Comparison of ENCODE assay signal across 11 cellular contexts in the genomic region with DNA sequence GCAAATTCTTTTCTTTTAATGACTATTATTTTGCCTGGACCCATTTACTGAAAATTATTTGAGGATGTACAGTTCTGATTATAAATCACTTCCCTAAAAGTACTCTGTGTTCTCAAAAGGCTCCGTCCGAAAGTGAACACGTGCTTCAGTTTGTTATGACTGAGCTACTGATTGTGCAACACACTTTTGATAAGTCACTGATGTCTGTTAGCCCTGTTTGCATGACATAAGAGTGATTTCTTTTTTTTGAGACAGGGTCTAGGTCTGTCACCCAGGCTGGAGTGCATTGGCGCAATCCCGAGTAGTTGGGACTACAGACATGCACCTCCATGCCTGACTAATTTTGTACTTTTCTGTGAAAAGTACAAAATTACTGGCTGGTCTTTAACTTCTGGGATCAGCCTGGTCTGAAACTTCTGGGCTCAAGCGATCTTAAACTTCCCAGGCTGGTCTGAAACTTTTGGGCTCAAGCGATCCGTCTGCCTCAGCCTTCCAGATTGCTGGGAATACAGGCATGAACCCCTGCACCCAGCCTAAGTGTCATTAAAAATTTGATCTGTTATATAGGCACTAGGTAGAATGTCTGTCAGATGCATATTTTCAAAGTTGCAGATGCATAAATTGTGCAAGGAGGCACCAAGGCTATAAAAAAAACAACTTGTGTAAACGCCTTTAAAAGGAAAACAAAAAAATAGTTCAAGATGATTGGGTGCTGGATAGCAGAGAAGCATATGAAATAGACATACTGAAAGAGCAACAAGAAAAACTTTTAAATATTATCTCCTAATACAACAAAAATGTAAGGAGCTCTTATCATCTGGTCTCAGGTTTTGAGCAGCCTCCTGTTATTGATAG.
DNase-seq lines count a peak whose midpoint lies in the region; ATAC-seq and TF ChIP-seq lines count a peak whose summit lies in the region.
"Had no signal": no experiment of that assay in that cellular context is flagged by ENCODE, and none has a peak within 500 bp of the region (broad histone marks: within the 10 kb centered on the region; RNA-seq: fewer than 3 reads in every experiment).

No MANE protein-coding gene starts in this region.

- H3K9me3 ChIP-seq in CD8-positive, alpha-beta memory T cell (ENCODE audit: low read length), result no peaks in the 10 kb centered on the region
- H3K9me3 ChIP-seq: thoracic aorta had no signal

- no peak overlapping the region for H3K27ac ChIP-seq in CD8-positive, alpha-beta memory T cell (ENCODE audit: low read depth, low read length)

- H3K36me3 ChIP-seq in CD8-positive, alpha-beta memory T cell (ENCODE audit: insufficient read depth, low read length), result no peaks in the 10 kb centered on the region
- H3K36me3 ChIP-seq: thoracic aorta had no signal

- H3K27ac Mint-ChIP-seq in CD8-positive, alpha-beta memory T cell, result no peak overlapping the region
- no peak overlapping the region for H3K27ac Mint-ChIP-seq in activated CD4-positive, alpha-beta T cell treated with anti-CD3 and anti-CD28 coated beads for 36 hours
- no peak overlapping the region for H3K27ac Mint-ChIP-seq in immature natural killer cell

- CTCF ChIA-PET in CD8-positive, alpha-beta memory T cell (lab: Charles Lee), result no interaction called here
- CTCF ChIA-PET in activated CD4-positive, alpha-beta T cell treated with anti-CD3 and anti-CD28 coated beads for 36 hours (lab: Charles Lee), result interaction anchor here (0.6 kb wide), 1 partner anchor 1626 kb away, joined by 4 read pairs; no protein-coding TSS in a partner anchor

- intact Hi-C loops in activated CD4-positive, alpha-beta T cell treated with anti-CD3 and anti-CD28 coated beads for 36 hours (cut with DNase I, micrococcal nuclease), result no loop called here

- H3K4me1 ChIP-seq in CD8-positive, alpha-beta memory T cell (ENCODE audit: insufficient read depth, low read length), result no peaks in the 10 kb centered on the region

- TF ChIP-seq CTCF in fibroblast of mammary gland (conservative IDR thresholded peaks at IDR 0.05; ENCODE audit: control insufficient read depth, insufficient read depth, low read depth, low read length) (no peak), omental fat pad (IDR thresholded peaks at IDR 0.05) (no peak)

- H3K36me3 Mint-ChIP-seq in CD8-positive, alpha-beta memory T cell, result no peaks in the 10 kb centered on the region
- H3K36me3 Mint-ChIP-seq in activated CD4-positive, alpha-beta T cell treated with anti-CD3 and anti-CD28 coated beads for 36 hours (ENCODE audit: low read depth), result no peaks in the 10 kb centered on the region
- H3K36me3 Mint-ChIP-seq in immature natural killer cell, result no peaks in the 10 kb centered on the region

- H3K9me3 Mint-ChIP-seq in CD8-positive, alpha-beta memory T cell, result no peaks in the 10 kb centered on the region
- H3K9me3 Mint-ChIP-seq in activated CD4-positive, alpha-beta T cell treated with anti-CD3 and anti-CD28 coated beads for 36 hours (ENCODE audit: low read depth), result no peaks in the 10 kb centered on the region
- H3K9me3 Mint-ChIP-seq in immature natural killer cell, result peaks cover 0 to 2% (median 0%) of the 10 kb centered on the region in 6 donors

- no peaks in the 10 kb centered on the region for H3K4me1 Mint-ChIP-seq in CD8-positive, alpha-beta memory T cell
- H3K4me1 Mint-ChIP-seq in activated CD4-positive, alpha-beta T cell treated with anti-CD3 and anti-CD28 coated beads for 36 hours, result no peaks in the 10 kb centered on the region
- H3K4me1 Mint-ChIP-seq in immature natural killer cell, result no peaks in the 10 kb centered on the region

- ATAC-seq in omental fat pad (ENCODE audit: low FRiP score), result peak; percentile 84
- ATAC-seq in activated CD4-positive, alpha-beta T cell treated with anti-CD3 and anti-CD28 coated beads for 36 hours, result no peak

- no peak overlapping the region for H3K4me3 ChIP-seq in fibroblast of mammary gland (ENCODE audit: control insufficient read depth, low read depth, low read length)
- H3K4me3 ChIP-seq in CD8-positive, alpha-beta memory T cell (ENCODE audit: low read length), result no peak overlapping the region
- H3K4me3 ChIP-seq: thoracic aorta had no signal

- no peak overlapping the region for H3K4me3 Mint-ChIP-seq in CD8-positive, alpha-beta memory T cell
- no peak overlapping the region for H3K4me3 Mint-ChIP-seq in activated CD4-positive, alpha-beta T cell treated with anti-CD3 and anti-CD28 coated beads for 36 hours
- no peak overlapping the region for H3K4me3 Mint-ChIP-seq in immature natural killer cell

- POLR2A ChIA-PET in CD8-positive, alpha-beta memory T cell (lab: Charles Lee), result no interaction called here
- POLR2A ChIA-PET in activated CD4-positive, alpha-beta T cell treated with anti-CD3 and anti-CD28 coated beads for 36 hours (lab: Charles Lee), result no interaction called here

- H3K27me3 Mint-ChIP-seq in CD8-positive, alpha-beta memory T cell, result peaks cover 7 to 24% of the 10 kb centered on the region in 2 donors
- H3K27me3 Mint-ChIP-seq in activated CD4-positive, alpha-beta T cell treated with anti-CD3 and anti-CD28 coated beads for 36 hours, result peaks cover 7% of the 10 kb centered on the region
- H3K27me3 Mint-ChIP-seq in immature natural killer cell (ENCODE audit: low read depth in 3 of 3), result peaks cover 2 to 11% (median 5%) of the 10 kb centered on the region in 3 donors

- peak; percentile 36 for DNase-seq in AG08395 (ENCODE audit: low spot score)
- DNase-seq in MV-4-11 (lab: John Stamatoyannopoulos, UW), result peak; percentile 94
- peak; percentile 94 for DNase-seq in fibroblast of mammary gland (ENCODE audit: low read depth)
- DNase-seq in omental fat pad (ENCODE audit: low spot score), result no peak
- DNase-seq in CD8-positive, alpha-beta memory T cell, result no peak
- no peak for DNase-seq in activated CD4-positive, alpha-beta T cell treated with anti-CD3 and anti-CD28 coated beads for 36 hours
- no peak for DNase-seq in iPS-NIHi11 (ENCODE audit: low spot score)
- no peak for DNase-seq in immature natural killer cell
- DNase-seq: activated naive CD4-positive, alpha-beta T cell treated with anti-CD3 and anti-CD28 coated beads, Interleukin-2, amount 50 U/mL, for 16 hours; NCI-H187 had no signal

- H3K27me3 ChIP-seq in CD8-positive, alpha-beta memory T cell (ENCODE audit: insufficient read depth, low read length, poor library complexity, severe bottlenecking), result no peaks in the 10 kb centered on the region

Comparison
In these comparisons a context has a peak if more than half of its experiments do, and no peak if none do; other contexts are left out.
1. DNase-seq: peak in AG08395 (single experiment), MV-4-11 (single experiment) and fibroblast of mammary gland (single experiment); none in omental fat pad (single experiment), CD8-positive, alpha-beta memory T cell (0 of 5), activated CD4-positive, alpha-beta T cell treated with anti-CD3 and anti-CD28 coated beads for 36 hours (single experiment), iPS-NIHi11 (single experiment) and immature natural killer cell (0 of 3).